2 cellular contexts compared by ENCODE assay signal in genomic region chr4:83238393-83238792, GRCh38.
TF ChIP-seq lines count a peak whose summit lies in the region.

No MANE protein-coding gene starts in this region.

TF ChIP-seq in IMR-90, 13 proteins besides CTCF, POLR2A, EP300 and RAD21:
- TF ChIP-seq RCOR1 (IDR thresholded peaks at IDR 0.05; ENCODE audit: insufficient replicate concordance, low read length) (no peak), CEBPB (IDR thresholded peaks at IDR 0.05; ENCODE audit: low read depth, low read length) (no peak), MAZ (IDR thresholded peaks at IDR 0.05; ENCODE audit: borderline replicate concordance, low read depth, low read length) (no peak), RFX5 (IDR thresholded peaks at IDR 0.05; ENCODE audit: low read depth, low read length) (no peak), BHLHE40 (IDR thresholded peaks at IDR 0.05; ENCODE audit: low read depth, low read length) (no peak)

TF ChIP-seq in K562, 482 proteins besides CTCF, POLR2A, EP300 and RAD21 (continues in another document):
- TF ChIP-seq JUNB (CRISPR knock-in tag; conservative IDR thresholded peaks at IDR 0.05) (no peak), ZNF232 (CRISPR knock-in tag; IDR thresholded peaks at IDR 0.05) (no peak), NRF1 (conservative IDR thresholded peaks at IDR 0.05 in 1 of 2, IDR thresholded peaks at IDR 0.05 in 1 of 2) (no peak), CHCHD3 (CRISPR knock-in tag; IDR thresholded peaks at IDR 0.05) (no peak), ZNF75A (CRISPR knock-in tag; IDR thresholded peaks at IDR 0.05) (no peak), CXXC5 (CRISPR knock-in tag; IDR thresholded peaks at IDR 0.05) (no peak), DMBX1 (CRISPR knock-in tag; IDR thresholded peaks at IDR 0.05; ENCODE audit: borderline replicate concordance) (no peak), TCF3 (CRISPR knock-in tag; IDR thresholded peaks at IDR 0.05) (peak; percentile 74), FOXK2 (conservative IDR thresholded peaks at IDR 0.05 in 1 of 2, IDR thresholded peaks at IDR 0.05 in 1 of 2; ENCODE audit: low read depth in 2 of 2) (no peak), RFX1 (IDR thresholded peaks at IDR 0.05) (0 out of 2 replicates have a peak, but pooled peaks have one; percentile 9), NBN (IDR thresholded peaks at IDR 0.05; ENCODE audit: low read depth) (no peak), E4F1 (CRISPR knock-in tag; IDR thresholded peaks at IDR 0.05; ENCODE audit: borderline replicate concordance) (no peak), MTA2 (IDR thresholded peaks at IDR 0.05; ENCODE audit: low read depth) (0 out of 2 replicates have a peak, but pooled peaks have one; percentile 22), ZNF175 (CRISPR knock-in tag; IDR thresholded peaks at IDR 0.05; ENCODE audit: low read depth) (no peak), MTA1 (IDR thresholded peaks at IDR 0.05; ENCODE audit: borderline replicate concordance) (no peak), ARID3A (IDR thresholded peaks at IDR 0.05; ENCODE audit: borderline replicate concordance, low read depth, low read length) (no peak), ZFP91 (CRISPR knock-in tag; IDR thresholded peaks at IDR 0.05) (no peak), IFI16 (CRISPR knock-in tag; IDR thresholded peaks at IDR 0.05) (no peak), DPF2 (IDR thresholded peaks at IDR 0.05) (0 out of 2 replicates have a peak, but pooled peaks have one; percentile 46), TCF15 (CRISPR knock-in tag; IDR thresholded peaks at IDR 0.05) (no peak), FIP1L1 (IDR thresholded peaks at IDR 0.05; ENCODE audit: low read depth, low read length, poor library complexity, severe bottlenecking) (no peak), KAT8 (IDR thresholded peaks at IDR 0.05; ENCODE audit: low read depth) (no peak), ARID1B (IDR thresholded peaks at IDR 0.05) (peak; percentile 75), ASH1L (IDR thresholded peaks at IDR 0.05; ENCODE audit: borderline replicate concordance, low read depth, partially characterized antibody) (no peak), RFX5 (IDR thresholded peaks at IDR 0.05; ENCODE audit: low read depth, low read length) (no peak), SOX6 (IDR thresholded peaks at IDR 0.05) (no peak), RBM15 (IDR thresholded peaks at IDR 0.05; ENCODE audit: insufficient read depth, low read length) (no peak), ZFP1 (CRISPR knock-in tag; IDR thresholded peaks at IDR 0.05) (no peak), MIER1 (IDR thresholded peaks at IDR 0.05; ENCODE audit: low read depth) (no peak), ATF2 (CRISPR knock-in tag; IDR thresholded peaks at IDR 0.05) (no peak), ZNF324 (CRISPR knock-in tag; IDR thresholded peaks at IDR 0.05) (no peak), ESRRA (IDR thresholded peaks at IDR 0.05; ENCODE audit: borderline replicate concordance, low read depth) (no peak), ZNF609 (CRISPR knock-in tag; IDR thresholded peaks at IDR 0.05; ENCODE audit: borderline replicate concordance) (no peak), NR2F6 (CRISPR knock-in tag; IDR thresholded peaks at IDR 0.05) (no peak), BMI1 (IDR thresholded peaks at IDR 0.05; ENCODE audit: low read length) (no peak), TEAD4 (IDR thresholded peaks at IDR 0.05; ENCODE audit: low read length) (peak; percentile 81), TEAD4 (CRISPR knock-in tag; IDR thresholded peaks at IDR 0.05; ENCODE audit: borderline replicate concordance) (no peak), ZSCAN29 (IDR thresholded peaks at IDR 0.05) (no peak), ZBTB8A (IDR thresholded peaks at IDR 0.05; ENCODE audit: partially characterized antibody) (no peak), CBFA2T2 (conservative IDR thresholded peaks at IDR 0.05) (peak; percentile 51), NCOR1 (IDR thresholded peaks at IDR 0.05) (peak; percentile 55; the same call in 1 of the 2 replicates), FOXA1 (IDR thresholded peaks at IDR 0.05; ENCODE audit: borderline replicate concordance) (no peak), ZNF445 (CRISPR knock-in tag; IDR thresholded peaks at IDR 0.05; ENCODE audit: low read depth) (no peak), TAL1 (IDR thresholded peaks at IDR 0.05) (peak; percentile 82), ZBTB49 (CRISPR knock-in tag; IDR thresholded peaks at IDR 0.05; ENCODE audit: borderline replicate concordance) (no peak), COPS2 (conservative IDR thresholded peaks at IDR 0.05) (no peak)
- TF ChIP-seq, protein P1, sequence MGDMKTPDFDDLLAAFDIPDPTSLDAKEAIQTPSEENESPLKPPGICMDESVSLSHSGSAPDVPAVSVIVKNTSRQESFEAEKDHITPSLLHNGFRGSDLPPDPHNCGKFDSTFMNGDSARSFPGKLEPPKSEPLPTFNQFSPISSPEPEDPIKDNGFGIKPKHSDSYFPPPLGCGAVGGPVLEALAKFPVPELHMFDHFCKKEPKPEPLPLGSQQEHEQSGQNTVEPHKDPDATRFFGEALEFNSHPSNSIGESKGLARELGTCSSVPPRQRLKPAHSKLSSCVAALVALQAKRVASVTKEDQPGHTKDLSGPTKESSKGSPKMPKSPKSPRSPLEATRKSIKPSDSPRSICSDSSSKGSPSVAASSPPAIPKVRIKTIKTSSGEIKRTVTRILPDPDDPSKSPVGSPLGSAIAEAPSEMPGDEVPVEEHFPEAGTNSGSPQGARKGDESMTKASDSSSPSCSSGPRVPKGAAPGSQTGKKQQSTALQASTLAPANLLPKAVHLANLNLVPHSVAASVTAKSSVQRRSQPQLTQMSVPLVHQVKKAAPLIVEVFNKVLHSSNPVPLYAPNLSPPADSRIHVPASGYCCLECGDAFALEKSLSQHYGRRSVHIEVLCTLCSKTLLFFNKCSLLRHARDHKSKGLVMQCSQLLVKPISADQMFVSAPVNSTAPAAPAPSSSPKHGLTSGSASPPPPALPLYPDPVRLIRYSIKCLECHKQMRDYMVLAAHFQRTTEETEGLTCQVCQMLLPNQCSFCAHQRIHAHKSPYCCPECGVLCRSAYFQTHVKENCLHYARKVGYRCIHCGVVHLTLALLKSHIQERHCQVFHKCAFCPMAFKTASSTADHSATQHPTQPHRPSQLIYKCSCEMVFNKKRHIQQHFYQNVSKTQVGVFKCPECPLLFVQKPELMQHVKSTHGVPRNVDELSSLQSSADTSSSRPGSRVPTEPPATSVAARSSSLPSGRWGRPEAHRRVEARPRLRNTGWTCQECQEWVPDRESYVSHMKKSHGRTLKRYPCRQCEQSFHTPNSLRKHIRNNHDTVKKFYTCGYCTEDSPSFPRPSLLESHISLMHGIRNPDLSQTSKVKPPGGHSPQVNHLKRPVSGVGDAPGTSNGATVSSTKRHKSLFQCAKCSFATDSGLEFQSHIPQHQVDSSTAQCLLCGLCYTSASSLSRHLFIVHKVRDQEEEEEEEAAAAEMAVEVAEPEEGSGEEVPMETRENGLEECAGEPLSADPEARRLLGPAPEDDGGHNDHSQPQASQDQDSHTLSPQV (IDR thresholded peaks at IDR 0.05): no peak
- TF ChIP-seq, protein P2, sequence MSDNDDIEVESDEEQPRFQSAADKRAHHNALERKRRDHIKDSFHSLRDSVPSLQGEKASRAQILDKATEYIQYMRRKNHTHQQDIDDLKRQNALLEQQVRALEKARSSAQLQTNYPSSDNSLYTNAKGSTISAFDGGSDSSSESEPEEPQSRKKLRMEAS (CRISPR knock-in tag; IDR thresholded peaks at IDR 0.05): no peak
